18 cellular contexts compared by ENCODE assay signal in genomic region chr1:44409741-44410140, GRCh38. TPM values are rescaled to one million over a fixed set of nuclear protein-coding genes. Genes with fewer than 3 reads are reported as not detected.
A peak's percentile ranks its signal among the peaks of the same experiment; 100 is the strongest.
DNase-seq lines count a peak whose midpoint lies in the region; ATAC-seq, FAIRE-seq and TF ChIP-seq lines count a peak whose summit lies in the region.
"Had no signal": no experiment of that assay in that cellular context is flagged by ENCODE, and none has a peak within 500 bp of the region (broad histone marks: within the 10 kb centered on the region; RNA-seq: fewer than 3 reads in every experiment).

No MANE protein-coding gene starts in this region.

- H3K9me2 ChIP-seq in GM23338 (ENCODE audit: insufficient read depth), result no peaks in the 10 kb centered on the region
- H3K9me2 ChIP-seq in GM23248 (ENCODE audit: insufficient read depth), result no peaks in the 10 kb centered on the region

- TF ChIP-seq CTCF in GM23338 (conservative IDR thresholded peaks at IDR 0.05; ENCODE audit: low read depth in 2 of 2) (no peak), K562 (IDR thresholded peaks at IDR 0.05 in 2 of 3, conservative IDR thresholded peaks at IDR 0.05 in 1 of 3; ENCODE audit: insufficient read depth in 2 of 3, low read depth in 1 of 3, low read length in 3 of 3) (no peak), progenitor cell of endocrine pancreas (IDR thresholded peaks at IDR 0.05; ENCODE audit: unreplicated experiment) (no peak)

- intact Hi-C loops in K562 (cut with micrococcal nuclease), result no loop called here

- TF ChIP-seq POLR2A in K562 (conservative IDR thresholded peaks at IDR 0.05), result no peak

- H3K4me2 ChIP-seq in GM23338 (peak overlapping the region; percentile 84), K562 (ENCODE audit: insufficient read depth, low read length) (no peak overlapping the region), GM23248 (ENCODE audit: unreplicated experiment) (no peak overlapping the region)

- H3K4me3 Mint-ChIP-seq in GM23338 (no peak overlapping the region; the same call in 2 of the 3 replicates), progenitor cell of endocrine pancreas (ENCODE audit: low read depth) (no peak overlapping the region)

- H3K4me1 Mint-ChIP-seq in GM23338 (peaks cover 7% of the 10 kb centered on the region; the same call in 2 of the 3 replicates), progenitor cell of endocrine pancreas (ENCODE audit: low read depth) (peaks cover 18% of the 10 kb centered on the region)

- WGBS in K562 (ENCODE audit: insufficient coverage, low coverage, missing lambda C conversion rate), result 3% methylated on average over 3 of the region's 3 CpGs
- WGBS in GM23248 (ENCODE audit: low coverage in 1 of 2, low lambda C conversion rate in 2 of 2, missing lambda C conversion rate in 2 of 2), 2 experiments, result 28 to 31% methylated on average over 3 of the region's 3 CpGs

- no peaks in the 10 kb centered on the region for H3K9me1 ChIP-seq in K562 (ENCODE audit: control insufficient read depth, insufficient read depth, low read length)

- H3K27ac Mint-ChIP-seq in GM23338 (no peak overlapping the region), progenitor cell of endocrine pancreas (no peak overlapping the region)

- H4K20me1 ChIP-seq in GM23338 (replicated peaks; ENCODE audit: insufficient read depth) (peaks cover 39% of the 10 kb centered on the region), K562 (replicated peaks; ENCODE audit: control insufficient read depth, insufficient read depth, low read length) (0 out of 2 replicates have a peak, but pooled peaks cover 3% of the 10 kb centered on the region), GM23248 (ENCODE audit: insufficient read depth) (no peaks in the 10 kb centered on the region)

- H3K79me2 ChIP-seq in GM23338 (replicated peaks; ENCODE audit: insufficient read depth) (peaks cover 66% of the 10 kb centered on the region), K562 (ENCODE audit: control insufficient read depth, insufficient read depth, low read length) (no peaks in the 10 kb centered on the region), GM23248 (ENCODE audit: insufficient read depth) (no peaks in the 10 kb centered on the region)

- H3K4me1 ChIP-seq in GM23338 (ENCODE audit: insufficient read depth), result peaks cover 23% of the 10 kb centered on the region
- H3K4me1 ChIP-seq in K562 (replicated peaks in 1 of 2; ENCODE audit: control insufficient read depth in 2 of 2, insufficient read depth in 2 of 2, low read length in 2 of 2), result peaks cover 0 to 19% of the 10 kb centered on the region in 2 experiments; a peak in 2 of 5 replicates
- H3K4me1 ChIP-seq in neuron (ENCODE audit: insufficient read depth, low read length), result peaks cover 62% of the 10 kb centered on the region
- 0 out of 2 replicates have a peak, but pooled peaks cover 10% of the 10 kb centered on the region for H3K4me1 ChIP-seq in GM23248 (ENCODE audit: insufficient read depth)

- BruUV-seq in K562 (replicated peaks; lab: Mats Ljungman, UMichigan), result no TSS peak

- TF ChIP-seq RAD21 in K562 (CRISPR knock-in tag; conservative IDR thresholded peaks at IDR 0.05 in 1 of 2, IDR thresholded peaks at IDR 0.05 in 1 of 2), result no peak

- H3K9me3 ChIP-seq in K562 (replicated peaks; ENCODE audit: control insufficient read depth, insufficient read depth, low read depth, low read length) (no peaks in the 10 kb centered on the region), neuron (ENCODE audit: low read length) (no peaks in the 10 kb centered on the region), GM23248 (ENCODE audit: low read depth) (no peaks in the 10 kb centered on the region)
- H3K9me3 ChIP-seq: HAP-1 had no signal

- H3K36me3 ChIP-seq in GM23338 (ENCODE audit: insufficient read depth) (peaks cover 3% of the 10 kb centered on the region; the same call in 1 of the 2 replicates), K562 (ENCODE audit: control insufficient read depth, insufficient read depth, low read length) (no peaks in the 10 kb centered on the region), neuron (ENCODE audit: insufficient read depth, low read length) (peaks cover 21% of the 10 kb centered on the region), GM23248 (ENCODE audit: low read depth) (no peaks in the 10 kb centered on the region)

- peaks cover 12% of the 10 kb centered on the region; the same call in 1 of the 2 replicates for H3F3A ChIP-seq in GM23338 (replicated peaks; ENCODE audit: low read depth)
- no peaks in the 10 kb centered on the region for H3F3A ChIP-seq in GM23248 (ENCODE audit: insufficient read depth)

- no peak for FAIRE-seq in K562 (lab: Jason Lieb, UNC)

- no peak for TF ChIP-seq EP300 in K562 (IDR thresholded peaks at IDR 0.05; ENCODE audit: low read length)

- 0 out of 2 replicates have a peak overlapping the region, but pooled peaks have one; percentile 98 for H3K4me3 ChIP-seq in GM23338
- H3K4me3 ChIP-seq in K562, result no peak overlapping the region
- H3K4me3 ChIP-seq in neuron (ENCODE audit: low read length), result peak overlapping the region; percentile 82
- no peak overlapping the region for H3K4me3 ChIP-seq in GM23248
- H3K4me3 ChIP-seq: SK-N-MC had no signal

- H3K27me3 ChIP-seq in GM23338 (ENCODE audit: insufficient read depth) (peaks cover 53% of the 10 kb centered on the region), K562 (ENCODE audit: control insufficient read depth in 2 of 2, insufficient read depth in 2 of 2, low read length in 2 of 2) (peaks cover 71 to 84% of the 10 kb centered on the region in 2 experiments), neuron (ENCODE audit: insufficient read depth, low read length) (no peaks in the 10 kb centered on the region), GM23248 (replicated peaks; ENCODE audit: insufficient read depth) (peaks cover 98% of the 10 kb centered on the region)

- H3K9me3 Mint-ChIP-seq in GM23338 (no peaks in the 10 kb centered on the region), progenitor cell of endocrine pancreas (ENCODE audit: low read depth) (no peaks in the 10 kb centered on the region)

- H3K36me3 Mint-ChIP-seq in GM23338 (ENCODE audit: low read depth) (no peaks in the 10 kb centered on the region; the same call in none of the 3 replicates), progenitor cell of endocrine pancreas (ENCODE audit: insufficient read depth) (no peaks in the 10 kb centered on the region)

- DNase-seq in GM23338 (ENCODE audit: low spot score) (no peak), NCI-H526 treated with DMSO at 0.1 percent for 48 hours (lab: John Stamatoyannopoulos, UW) (peak; percentile 77), K562 (ENCODE audit: extremely low read depth in 1 of 4, low spot score in 3 of 4) (peak in 1 of 4 experiments; percentile 31), GM23248 (no peak), progenitor cell of endocrine pancreas (ENCODE audit: low spot score, unreplicated experiment) (no peak), DMS53 (lab: John Stamatoyannopoulos, UW) (no peak)
- DNase-seq: Calu3, DMS153, Kasumi-1, NCI-H2029, NCI-H446, NCI-H524 treated with DMSO at 0.1 percent for 48 hours, SIG-M5 had no signal

- in situ Hi-C loops in K562 (cut with MboI) (no loop called here), GM23248 (cut with MboI) (no loop called here)

- H2AFZ ChIP-seq in GM23338, result no peak overlapping the region
- H2AFZ ChIP-seq in K562 (ENCODE audit: low read depth, low read length), result no peak overlapping the region
- no peak overlapping the region for H2AFZ ChIP-seq in neuron (ENCODE audit: low read depth, low read length)
- no peak overlapping the region for H2AFZ ChIP-seq in GM23248

- H3K27ac ChIP-seq in GM23338 (ENCODE audit: low read depth) (no peak overlapping the region), K562 (ENCODE audit: extremely low read depth, low read depth, low read length) (no peak overlapping the region), GM23248 (no peak overlapping the region)
- H3K27ac ChIP-seq: SK-N-MC had no signal

- no peak for ATAC-seq in GM23338
- ATAC-seq in K562, result no peak
- ATAC-seq in HG02884 (IDR thresholded peaks at IDR 0.05; ENCODE audit: unreplicated experiment), result no peak
- ATAC-seq: Panc1 had no signal

- CTCF ChIA-PET in K562 (lab: Yijun Ruan, JAX; ENCODE audit: low intra/inter-chr PET ratio), result no interaction called here

- POLR2A ChIA-PET in K562 (lab: Yijun Ruan, JAX), result interaction anchor here (0.7 to 1.1 kb wide), 3 partner anchors 10 to 12 kb away, joined by 3 to 5 read pairs (median 3); no protein-coding TSS in a partner anchor

- H3K27me3 Mint-ChIP-seq in GM23338 (ENCODE audit: insufficient read depth, low read depth, poor library complexity) (peaks cover 23% of the 10 kb centered on the region), progenitor cell of endocrine pancreas (peaks cover 21% of the 10 kb centered on the region)

- H3K9ac ChIP-seq in K562 (ENCODE audit: insufficient read depth in 1 of 2, low read depth in 2 of 2, low read length in 2 of 2) (no peak overlapping the region), GM23248 (no peak overlapping the region)

RNA-seq across cellular contexts. Expression of gene RNF220, which starts 4.7 kb away (rescaled TPM):
- total RNA-seq in GM23338 (2014; rRNA removed; shearing (Covaris generic)), result 141 and 168 TPM in 2 replicates
- polyA plus RNA-seq in GM23338 (2016; fragmentation: Nextera tagmentation; extraction: Ambion mirVana), result 63.6 and 72.8 TPM in 2 replicates
- total RNA-seq in K562 (2011; cell fraction: chromatin; rRNA removed; ENCODE audit: low replicate concordance), result 57.7 and 78.5 TPM in 2 replicates
- total RNA-seq in K562 (2011; cell fraction: nucleolus; rRNA removed), result 38.5 and 41.8 TPM in 2 replicates
- 49.9 and 55.3 TPM in 2 replicates for total RNA-seq in K562 (2011; cell fraction: nucleoplasm; rRNA removed)
- total RNA-seq in K562 (2014; rRNA removed), result 117 and 125 TPM in 2 replicates
- 46.0 and 52.1 TPM in 2 replicates for total RNA-seq in K562 (2014; rRNA removed; fragmentation: Illumina TruSeq; extraction: Trizol)
- total RNA-seq in K562 (2015; rRNA removed; fragmentation: Illumina TruSeq; extraction: Trizol), result 66.6 and 66.9 TPM in 2 replicates
- total RNA-seq in K562 (2021), result 87.1 and 93.4 TPM in 2 replicates
- 54.8 and 64.3 TPM in 2 replicates for polyA plus RNA-seq in K562 (2011; rRNA removed)
- polyA plus RNA-seq in K562 (2011; cell fraction: cytosol; rRNA removed), result 74.9 and 86.7 TPM in 2 replicates
- polyA plus RNA-seq in K562 (2011; cell fraction: nucleus; rRNA removed), result 119 and 135 TPM in 2 replicates
- 99.9 and 118 TPM in 2 replicates for polyA plus RNA-seq in K562 (2012)
- polyA plus RNA-seq in K562 (2014; fragmentation: Illumina TruSeq; extraction: Trizol), result 97.5 and 104 TPM in 2 replicates
- 1 to 10 TPM; 5.1 to 5.8 TPM for polyA plus RNA-seq in K562 (2014; fragmentation: Nextera tagmentation; extraction: Ambion mirVana)
- 102 and 109 TPM in 2 replicates for polyA plus RNA-seq in K562 (2014; rRNA removed)
- polyA minus RNA-seq in K562 (2011; rRNA and poly(A)+ RNA removed), result 42.5 and 43.9 TPM in 2 replicates
- polyA minus RNA-seq in K562 (2011; cell fraction: cytosol; rRNA and poly(A)+ RNA removed), result 20.6 and 22.6 TPM in 2 replicates
- 19.9 and 28.8 TPM in 2 replicates for polyA minus RNA-seq in K562 (2011; cell fraction: nucleus; rRNA and poly(A)+ RNA removed)
- total RNA-seq in GM23248 (2014; rRNA removed; shearing (Covaris generic)), result 90.8 and 123 TPM in 2 replicates
- polyA plus RNA-seq in GM23248 (2016; fragmentation: Nextera tagmentation; extraction: Ambion mirVana), result 47.2 and 47.4 TPM in 2 replicates
- 85.9 and 87.5 TPM in 2 replicates for total RNA-seq in progenitor cell of endocrine pancreas

RNA-seq across cellular contexts. Expression of gene ERI3, which starts 54.7 kb away (rescaled TPM):
- total RNA-seq in GM23338 (2014; rRNA removed; shearing (Covaris generic)), result 70.1 and 92.5 TPM in 2 replicates
- polyA plus RNA-seq in GM23338 (2016; fragmentation: Nextera tagmentation; extraction: Ambion mirVana) (56.4 and 63.0 TPM in 2 replicates), K562 (2011; rRNA removed) (67.2 and 78.9 TPM in 2 replicates), K562 (2014; fragmentation: Illumina TruSeq; extraction: Trizol) (72.9 and 87.0 TPM in 2 replicates), K562 (2014; fragmentation: Nextera tagmentation; extraction: Ambion mirVana) (10 to 100 TPM; 47.8 to 78.4 TPM), K562 (2014; rRNA removed) (56.9 and 67.2 TPM in 2 replicates), GM23248 (2016; fragmentation: Nextera tagmentation; extraction: Ambion mirVana) (77.5 and 83.4 TPM in 2 replicates)
- 46.7 and 60.1 TPM in 2 replicates for total RNA-seq in K562 (2011; cell fraction: chromatin; rRNA removed; ENCODE audit: low replicate concordance)
- 42.9 and 47.8 TPM in 2 replicates for total RNA-seq in K562 (2011; cell fraction: nucleolus; rRNA removed)
- 36.1 and 43.2 TPM in 2 replicates for total RNA-seq in K562 (2011; cell fraction: nucleoplasm; rRNA removed)
- total RNA-seq in K562 (2014; rRNA removed) (68.3 and 104 TPM in 2 replicates), K562 (2014; rRNA removed; fragmentation: Illumina TruSeq; extraction: Trizol) (46.0 and 49.4 TPM in 2 replicates), K562 (2015; rRNA removed; fragmentation: Illumina TruSeq; extraction: Trizol) (56.6 and 60.8 TPM in 2 replicates), K562 (2021) (93.4 and 95.6 TPM in 2 replicates), progenitor cell of endocrine pancreas (93.6 and 96.1 TPM in 2 replicates)
- polyA plus RNA-seq in K562 (2011; cell fraction: cytosol; rRNA removed), result 111 and 174 TPM in 2 replicates
- 60.6 and 65.5 TPM in 2 replicates for polyA plus RNA-seq in K562 (2011; cell fraction: nucleus; rRNA removed)
- polyA plus RNA-seq in K562 (2012), result 82.3 and 83.0 TPM in 2 replicates
- 51.7 and 62.4 TPM in 2 replicates for polyA minus RNA-seq in K562 (2011; rRNA and poly(A)+ RNA removed)
- 60.6 and 72.0 TPM in 2 replicates for polyA minus RNA-seq in K562 (2011; cell fraction: cytosol; rRNA and poly(A)+ RNA removed)
- polyA minus RNA-seq in K562 (2011; cell fraction: nucleus; rRNA and poly(A)+ RNA removed), result 21.0 and 34.3 TPM in 2 replicates
- 45.5 and 51.2 TPM in 2 replicates for total RNA-seq in GM23248 (2014; rRNA removed; shearing (Covaris generic))

Comparison
In these comparisons a context has a peak if more than half of its experiments do, and no peak if none do; other contexts are left out.
1. H3K4me3 ChIP-seq: peak in GM23338 (single experiment) and neuron (single experiment); none in K562 (single experiment) and GM23248 (single experiment).